Comparison of ENCODE assay signal across 1 cellular context in the genomic region with DNA sequence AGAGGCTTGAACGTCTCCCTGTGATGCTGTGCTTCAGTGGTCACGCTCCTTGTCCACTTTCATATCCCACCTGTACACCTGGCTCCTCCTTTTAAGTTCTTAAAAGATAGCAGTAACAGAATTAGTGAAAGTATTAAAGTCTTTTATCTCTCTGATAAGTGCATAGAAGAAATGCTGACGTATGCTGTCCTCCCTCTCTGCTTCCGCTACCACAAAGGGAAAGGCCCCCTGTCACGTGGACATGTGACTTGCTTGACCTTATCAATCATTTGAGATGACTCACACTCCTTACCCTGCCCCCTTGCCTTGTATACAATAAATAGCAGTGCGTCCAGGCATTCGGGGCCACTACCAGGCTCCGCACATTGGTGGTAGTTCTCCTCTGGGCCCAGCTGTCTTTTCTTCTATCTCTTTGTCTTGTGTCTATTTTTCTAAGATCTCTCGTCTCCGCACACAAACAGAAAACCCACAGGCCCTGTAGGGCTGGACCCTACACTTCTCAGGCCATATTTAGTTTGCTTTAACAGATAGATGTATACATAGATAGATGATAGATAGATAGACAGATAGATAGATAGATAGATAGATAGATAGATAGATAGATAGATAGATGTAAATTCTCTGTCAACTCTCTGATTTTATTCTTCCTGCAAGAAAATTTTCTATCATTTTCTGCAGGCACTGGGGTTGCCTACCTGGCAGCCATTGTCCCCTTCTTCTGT.
TF ChIP-seq lines count a peak whose summit lies in the region.

No MANE protein-coding gene starts in this region.

TF ChIP-seq in HepG2, 621 proteins besides CTCF, POLR2A, EP300 and RAD21 (continued from another document and continues in another):
- TF ChIP-seq ZNF770 (CRISPR knock-in tag; IDR thresholded peaks at IDR 0.05) (no peak), ZNF788 (CRISPR knock-in tag; IDR thresholded peaks at IDR 0.05; ENCODE audit: borderline replicate concordance) (no peak), HMGA1 (CRISPR knock-in tag; conservative IDR thresholded peaks at IDR 0.05) (no peak), ZNF430 (CRISPR knock-in tag; IDR thresholded peaks at IDR 0.05) (no peak), ZNF678 (CRISPR knock-in tag; IDR thresholded peaks at IDR 0.05) (no peak), EHMT2 (IDR thresholded peaks at IDR 0.05; ENCODE audit: borderline replicate concordance, low read depth, low read length) (no peak), FOSL2 (CRISPR knock-in tag; IDR thresholded peaks at IDR 0.05) (peak; percentile 92), ZNF619 (CRISPR knock-in tag; IDR thresholded peaks at IDR 0.05) (no peak), ZNF180 (CRISPR knock-in tag; IDR thresholded peaks at IDR 0.05; ENCODE audit: borderline replicate concordance, low read depth) (no peak), ZNF276 (CRISPR knock-in tag; IDR thresholded peaks at IDR 0.05; ENCODE audit: low read depth) (no peak), PHF20 (CRISPR knock-in tag; IDR thresholded peaks at IDR 0.05) (no peak), PHF21A (CRISPR knock-in tag; IDR thresholded peaks at IDR 0.05) (no peak), ATRX (CRISPR knock-in tag; IDR thresholded peaks at IDR 0.05; ENCODE audit: borderline replicate concordance) (no peak), JDP2 (CRISPR knock-in tag; IDR thresholded peaks at IDR 0.05; ENCODE audit: borderline replicate concordance) (no peak), MAFF (IDR thresholded peaks at IDR 0.05; ENCODE audit: low read depth, low read length) (peak; percentile 84), ZNF235 (CRISPR knock-in tag; IDR thresholded peaks at IDR 0.05; ENCODE audit: borderline replicate concordance) (no peak), ZNF3 (CRISPR knock-in tag; IDR thresholded peaks at IDR 0.05) (no peak), ZNF333 (CRISPR knock-in tag; IDR thresholded peaks at IDR 0.05; ENCODE audit: borderline replicate concordance) (no peak), ZNF652 (CRISPR knock-in tag; IDR thresholded peaks at IDR 0.05; ENCODE audit: borderline replicate concordance, low read depth) (no peak), STAT6 (CRISPR knock-in tag; IDR thresholded peaks at IDR 0.05; ENCODE audit: borderline replicate concordance) (no peak), RERE (CRISPR knock-in tag; IDR thresholded peaks at IDR 0.05; ENCODE audit: low read depth) (no peak), ZNF512 (CRISPR knock-in tag; IDR thresholded peaks at IDR 0.05) (no peak), MAFK (conservative IDR thresholded peaks at IDR 0.05 in 1 of 2, IDR thresholded peaks at IDR 0.05 in 1 of 2; ENCODE audit: low read length in 2 of 2) (peak; percentile 79 to 91), POLR2AphosphoS2 (IDR thresholded peaks at IDR 0.05; ENCODE audit: low read depth, low read length) (no peak), TCF7L2 (IDR thresholded peaks at IDR 0.05; ENCODE audit: low read depth, low read length) (no peak), ATF2 (CRISPR knock-in tag; IDR thresholded peaks at IDR 0.05) (no peak), RFX5 (IDR thresholded peaks at IDR 0.05; ENCODE audit: low read depth, low read length) (no peak), ZNF761 (CRISPR knock-in tag; conservative IDR thresholded peaks at IDR 0.05) (no peak), NR2F6 (IDR thresholded peaks at IDR 0.05) (no peak), NR2F6 (CRISPR knock-in tag; IDR thresholded peaks at IDR 0.05) (0 out of 2 replicates have a peak, but pooled peaks have one; percentile 29), ZNF556 (CRISPR knock-in tag; IDR thresholded peaks at IDR 0.05; ENCODE audit: borderline replicate concordance) (no peak)
- TF ChIP-seq, protein P1, sequence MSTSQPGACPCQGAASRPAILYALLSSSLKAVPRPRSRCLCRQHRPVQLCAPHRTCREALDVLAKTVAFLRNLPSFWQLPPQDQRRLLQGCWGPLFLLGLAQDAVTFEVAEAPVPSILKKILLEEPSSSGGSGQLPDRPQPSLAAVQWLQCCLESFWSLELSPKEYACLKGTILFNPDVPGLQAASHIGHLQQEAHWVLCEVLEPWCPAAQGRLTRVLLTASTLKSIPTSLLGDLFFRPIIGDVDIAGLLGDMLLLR (CRISPR knock-in tag; IDR thresholded peaks at IDR 0.05), result no peak
- TF ChIP-seq, protein P2, sequence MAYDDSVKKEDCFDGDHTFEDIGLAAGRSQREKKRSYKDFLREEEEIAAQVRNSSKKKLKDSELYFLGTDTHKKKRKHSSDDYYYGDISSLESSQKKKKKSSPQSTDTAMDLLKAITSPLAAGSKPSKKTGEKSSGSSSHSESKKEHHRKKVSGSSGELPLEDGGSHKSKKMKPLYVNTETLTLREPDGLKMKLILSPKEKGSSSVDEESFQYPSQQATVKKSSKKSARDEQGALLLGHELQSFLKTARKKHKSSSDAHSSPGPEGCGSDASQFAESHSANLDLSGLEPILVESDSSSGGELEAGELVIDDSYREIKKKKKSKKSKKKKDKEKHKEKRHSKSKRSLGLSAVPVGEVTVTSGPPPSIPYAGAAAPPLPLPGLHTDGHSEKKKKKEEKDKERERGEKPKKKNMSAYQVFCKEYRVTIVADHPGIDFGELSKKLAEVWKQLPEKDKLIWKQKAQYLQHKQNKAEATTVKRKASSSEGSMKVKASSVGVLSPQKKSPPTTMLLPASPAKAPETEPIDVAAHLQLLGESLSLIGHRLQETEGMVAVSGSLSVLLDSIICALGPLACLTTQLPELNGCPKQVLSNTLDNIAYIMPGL (CRISPR knock-in tag; IDR thresholded peaks at IDR 0.05; ENCODE audit: borderline replicate concordance in 1 of 2, low read depth in 1 of 2), result no peak
- TF ChIP-seq, protein P3, sequence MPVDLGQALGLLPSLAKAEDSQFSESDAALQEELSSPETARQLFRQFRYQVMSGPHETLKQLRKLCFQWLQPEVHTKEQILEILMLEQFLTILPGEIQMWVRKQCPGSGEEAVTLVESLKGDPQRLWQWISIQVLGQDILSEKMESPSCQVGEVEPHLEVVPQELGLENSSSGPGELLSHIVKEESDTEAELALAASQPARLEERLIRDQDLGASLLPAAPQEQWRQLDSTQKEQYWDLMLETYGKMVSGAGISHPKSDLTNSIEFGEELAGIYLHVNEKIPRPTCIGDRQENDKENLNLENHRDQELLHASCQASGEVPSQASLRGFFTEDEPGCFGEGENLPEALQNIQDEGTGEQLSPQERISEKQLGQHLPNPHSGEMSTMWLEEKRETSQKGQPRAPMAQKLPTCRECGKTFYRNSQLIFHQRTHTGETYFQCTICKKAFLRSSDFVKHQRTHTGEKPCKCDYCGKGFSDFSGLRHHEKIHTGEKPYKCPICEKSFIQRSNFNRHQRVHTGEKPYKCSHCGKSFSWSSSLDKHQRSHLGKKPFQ (CRISPR knock-in tag; IDR thresholded peaks at IDR 0.05; ENCODE audit: insufficient replicate concordance), result no peak
